23 cellular contexts compared by ENCODE assay signal in the genomic region with DNA sequence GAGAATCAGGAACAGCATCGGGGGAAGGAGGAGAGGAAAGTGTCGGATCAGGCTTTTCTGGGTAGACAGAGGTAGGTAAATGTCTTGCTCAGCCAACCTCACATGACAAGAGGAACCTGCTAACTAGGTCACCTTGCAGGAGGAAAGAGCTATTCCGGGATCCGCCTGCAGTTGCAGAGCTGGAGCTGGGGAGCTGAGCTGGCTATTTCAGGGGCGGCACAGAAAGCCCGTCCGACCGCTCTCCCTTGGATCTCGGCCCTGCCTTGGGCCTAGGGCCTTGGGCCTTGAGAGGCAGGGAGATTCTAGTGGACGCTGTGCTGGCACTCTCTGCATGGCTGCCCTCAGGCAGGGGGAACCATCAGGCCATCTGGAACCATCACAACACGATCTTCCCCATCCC. TPM values are rescaled to one million over a fixed set of nuclear protein-coding genes. Genes with fewer than 3 reads are reported as not detected.
A peak's percentile ranks its signal among the peaks of the same experiment; 100 is the strongest.
DNase-seq lines count a peak whose midpoint lies in the region; ATAC-seq, FAIRE-seq and TF ChIP-seq lines count a peak whose summit lies in the region.
"Had no signal": no experiment of that assay in that cellular context is flagged by ENCODE, and none has a peak within 500 bp of the region (broad histone marks: within the 10 kb centered on the region; RNA-seq: fewer than 3 reads in every experiment).

No MANE protein-coding gene starts in this region.

- intact Hi-C loops in body of pancreas (cut with DNase I) (no loop called here), kidney (cut with DNase I) (no loop called here), stomach (cut with DNase I; ENCODE audit: low total_unique reads) (no loop called here)

- TF ChIP-seq CTCF in body of pancreas (IDR thresholded peaks at IDR 0.05) (peak in 3 of 7 experiments; percentile 12 to 18 (median 13)), kidney (IDR thresholded peaks at IDR 0.05; ENCODE audit: borderline replicate concordance, extremely low read depth, insufficient read depth) (no peak), stomach (IDR thresholded peaks at IDR 0.05) (peak in 1 of 7 experiments; percentile 7)

- DNase-seq in DMS 273 (lab: John Stamatoyannopoulos, UW; ENCODE audit: unreplicated experiment) (peak; percentile 91), DMS 273 treated with DMSO at 0.1 percent for 48 hours (lab: John Stamatoyannopoulos, UW) (no peak), body of pancreas (peak in 3 of 4 donors; percentile 39 to 55 (median 45)), kidney (peak; percentile 80), stomach (peak; percentile 74), GOT3 (lab: John Stamatoyannopoulos, UW) (no peak), DMS53 (lab: John Stamatoyannopoulos, UW) (no peak)
- DNase-seq: activated CD4-positive, alpha-beta T cell treated with anti-CD3 and anti-CD28 coated beads for 36 hours; activated CD8-positive, alpha-beta memory T cell treated with anti-CD3 and anti-CD28 coated beads, Interleukin-2, amount 50 U/mL, for 4 hours; activated naive CD4-positive, alpha-beta T cell; aorta; cortex of kidney; foreskin keratinocyte; left colon; mucosa of descending colon; NCI-H82; stimulated activated CD4-positive, alpha-beta T cell treated with anti-CD3 and anti-CD28 coated beads, Interleukin-2, amount 100 ng/mL, for 48 hours had no signal

- no peaks in the 10 kb centered on the region for H3K9me3 ChIP-seq in body of pancreas
- H3K9me3 ChIP-seq in kidney (ENCODE audit: control insufficient read depth in 1 of 2, low read length in 2 of 2): no peaks in the 10 kb centered on the region
- no peaks in the 10 kb centered on the region for H3K9me3 ChIP-seq in stomach
- H3K9me3 ChIP-seq: mucosa of descending colon, Peyer's patch had no signal

- H3K27me3 ChIP-seq in body of pancreas (no peaks in the 10 kb centered on the region), stomach (no peaks in the 10 kb centered on the region)
- H3K27me3 ChIP-seq: foreskin keratinocyte, Peyer's patch had no signal

- FAIRE-seq in kidney (lab: Jason Lieb, UNC): no peak
- FAIRE-seq: D721Med, endothelial cell of umbilical vein had no signal

- no peak for TF ChIP-seq EP300 in stomach (IDR thresholded peaks at IDR 0.05)

- H3K27ac ChIP-seq in body of pancreas (peak overlapping the region in 3 of 4 donors; percentile 58 to 88 (median 72)), kidney (ENCODE audit: low read depth in 2 of 2, low read length in 2 of 2) (peak overlapping the region in 1 of 2 donors; percentile 23), stomach (peak overlapping the region in 4 of 5 donors; percentile 26 to 67 (median 61))
- H3K27ac ChIP-seq: 22Rv1, foreskin keratinocyte, Peyer's patch had no signal

- no peak overlapping the region for H3K9ac ChIP-seq in kidney (ENCODE audit: low read length in 2 of 2)

- TF ChIP-seq POLR2A in body of pancreas (IDR thresholded peaks at IDR 0.05) (no peak), stomach (IDR thresholded peaks at IDR 0.05) (no peak)

- 54% methylated on average over 4 to 11 of the region's 11 CpGs for WGBS in body of pancreas, 2 donors
- 44 to 79% (median 49%) methylated on average over 10 to 11 of the region's 11 CpGs for WGBS in stomach, 5 donors

- peaks cover 43% of the 10 kb centered on the region for H3K4me1 ChIP-seq in body of pancreas
- H3K4me1 ChIP-seq in kidney (ENCODE audit: control insufficient read depth in 1 of 2, insufficient read depth in 1 of 2, low read depth in 1 of 2, low read length in 2 of 2): peaks cover 0 to 8% of the 10 kb centered on the region in 2 donors
- peaks cover 0 to 23% (median 0%) of the 10 kb centered on the region in 4 donors for H3K4me1 ChIP-seq in stomach
- H3K4me1 ChIP-seq: foreskin keratinocyte, Peyer's patch had no signal

- H3K36me3 ChIP-seq in body of pancreas (replicated peaks in 1 of 2; ENCODE audit: insufficient read depth in 1 of 2, low read depth in 2 of 2) (no peaks in the 10 kb centered on the region), kidney (ENCODE audit: control insufficient read depth in 1 of 2, insufficient read depth in 2 of 2, low read length in 2 of 2) (no peaks in the 10 kb centered on the region), stomach (no peaks in the 10 kb centered on the region)
- H3K36me3 ChIP-seq: Peyer's patch had no signal

- H3K4me3 ChIP-seq in body of pancreas: no peak overlapping the region
- no peak overlapping the region for H3K4me3 ChIP-seq in kidney (ENCODE audit: low read length in 2 of 2)
- H3K4me3 ChIP-seq in stomach: no peak overlapping the region
- H3K4me3 ChIP-seq: mucosa of descending colon, Peyer's patch had no signal

- no peak for ATAC-seq in body of pancreas
- ATAC-seq in HG03521 (IDR thresholded peaks at IDR 0.05; ENCODE audit: unreplicated experiment): no peak
- ATAC-seq: activated CD4-positive, alpha-beta T cell treated with anti-CD3 and anti-CD28 coated beads for 36 hours; foreskin keratinocyte; left colon; mucosa of descending colon; SK-N-SH treated with all-trans-retinoic acid at 6 μM for 48 hours had no signal

RNA-seq across cellular contexts. Expression of gene CTPS1, which starts 56.5 kb away (rescaled TPM):
- total RNA-seq in body of pancreas: 10 to 100 TPM in 1 of 2 donors, 1 to 10 TPM in 1; 8.9 to 13.0 TPM
- 23.8 TPM for total RNA-seq in kidney
- polyA plus RNA-seq in kidney (ENCODE audit: insufficient read depth, low read depth, low replicate concordance): 8.8 TPM
- 10 to 100 TPM; 14.0 to 45.5 (median 32.7) TPM for total RNA-seq in stomach
- 1 to 10 TPM; 6.4 to 9.8 (median 8.1) TPM for polyA plus RNA-seq in stomach

Comparison
In these comparisons a context has a peak if more than half of its experiments do, and no peak if none do; other contexts are left out.
1. DNase-seq: peak in DMS 273 (single experiment), body of pancreas (3 of 4), kidney (single experiment) and stomach (single experiment); none in DMS 273 treated with DMSO at 0.1 percent for 48 hours (single experiment), GOT3 (single experiment) and DMS53 (single experiment).